In the genomic region with DNA sequence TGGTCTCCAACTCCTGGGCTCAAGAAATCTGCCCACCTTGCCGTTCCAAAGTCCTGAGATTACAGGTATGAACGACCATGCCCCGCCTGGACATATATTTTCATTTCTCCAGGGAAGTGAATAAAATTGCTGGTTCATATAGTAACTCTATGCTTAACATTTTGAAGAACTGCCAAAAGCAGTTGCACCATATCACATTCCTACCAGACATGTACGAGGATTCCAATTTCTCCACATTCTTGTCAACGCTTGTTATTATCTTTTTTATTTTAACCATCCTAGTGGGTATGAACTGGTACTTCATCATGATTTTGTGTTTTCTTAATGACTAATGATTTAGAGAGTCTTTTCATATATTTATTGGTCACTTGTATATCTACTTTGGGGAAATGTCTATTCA, we compare ENCODE assay signal across 31 cellular contexts. TPM values are rescaled to one million over a fixed set of nuclear protein-coding genes. Genes with fewer than 3 reads are reported as not detected.
"Had no signal": no experiment of that assay in that cellular context is flagged by ENCODE, and none has a peak within 500 bp of the region (broad histone marks: within the 10 kb centered on the region; RNA-seq: fewer than 3 reads in every experiment).

No MANE protein-coding gene starts in this region.

- H3K9me3 Mint-ChIP-seq: activated CD4-positive, alpha-beta memory T cell treated with anti-CD3 and anti-CD28 coated beads, Interleukin-2, amount 10 ng/mL, durations not matched to agents 7 days and 5 days; dendritic cell treated with granulocyte-macrophage colony-stimulating factor and Interleukin-4, amounts not matched to agents 40 ng/mL and 50 ng/mL, for 4 days; immature natural killer cell; T-helper 2 cell treated with Interferon-gamma antibody and Interleukin-4, amounts not matched to agents 5 μg/mL and 100 μg/mL, for 36 hours had no signal

- H3K4me3 ChIP-seq: left lung, lung, spleen, thyroid gland, upper lobe of right lung had no signal

- H3K27ac Mint-ChIP-seq: activated CD4-positive, alpha-beta memory T cell treated with anti-CD3 and anti-CD28 coated beads, Interleukin-2, amount 10 ng/mL, durations not matched to agents 7 days and 5 days; activated CD4-positive, alpha-beta T cell treated with anti-CD3 and anti-CD28 coated beads, Interleukin-2, amount 10 ng/mL, durations not matched to agents 24 days and 14 days; activated CD8-positive, alpha-beta memory T cell treated with anti-CD3 and anti-CD28 coated beads, Interleukin-2, amount 10 ng/mL, durations not matched to agents 7 days and 5 days; activated naive CD8-positive, alpha-beta T cell treated with anti-CD3 and anti-CD28 coated beads for 36 hours; dendritic cell treated with granulocyte-macrophage colony-stimulating factor and Interleukin-4, amounts not matched to agents 40 ng/mL and 50 ng/mL, for 4 days; immature natural killer cell; naive thymus-derived CD4-positive, alpha-beta T cell; T-cell; T-helper 2 cell treated with Interferon-gamma antibody and Interleukin-4, amounts not matched to agents 5 μg/mL and 100 μg/mL, for 36 hours had no signal

- H3K36me3 Mint-ChIP-seq: activated CD8-positive, alpha-beta memory T cell treated with anti-CD3 and anti-CD28 coated beads, Interleukin-2, amount 10 ng/mL, durations not matched to agents 7 days and 5 days; activated naive CD8-positive, alpha-beta T cell treated with anti-CD3 and anti-CD28 coated beads for 36 hours; immature natural killer cell; T-cell had no signal

- ATAC-seq: activated CD4-positive, CD25-positive, alpha-beta regulatory T cell treated with anti-CD3 and anti-CD28 coated beads, Interleukin-2, amount 50 U/mL, for 24 hours; activated CD8-positive, alpha-beta memory T cell treated with anti-CD3 and anti-CD28 coated beads, Interleukin-2, amount 10 ng/mL, durations not matched to agents 7 days and 5 days; left lung; naive thymus-derived CD4-positive, alpha-beta T cell; sciatic nerve; SK-N-SH treated with all-trans-retinoic acid at 6 μM for 48 hours; stimulated activated naive CD8-positive, alpha-beta T cell treated with anti-CD3 and anti-CD28 coated beads, Interleukin-15, Interleukin-2, amounts not matched to agents 100 U/mL and 50 U/mL, for 24 hours; T-cell; upper lobe of right lung had no signal

- DNase-seq: activated CD4-positive, alpha-beta memory T cell treated with anti-CD3 and anti-CD28 coated beads, Interleukin-2, amount 10 ng/mL, durations not matched to agents 7 days and 5 days; activated CD4-positive, alpha-beta T cell treated with anti-CD3 and anti-CD28 coated beads, Interleukin-2, amount 10 ng/mL, durations not matched to agents 24 days and 14 days; activated CD8-positive, alpha-beta memory T cell treated with anti-CD3 and anti-CD28 coated beads, Interleukin-2, amount 10 ng/mL, durations not matched to agents 7 days and 5 days; activated naive CD4-positive, alpha-beta T cell; activated naive CD8-positive, alpha-beta T cell treated with anti-CD3 and anti-CD28 coated beads for 36 hours; amniotic stem cell; effector CD4-positive, alpha-beta T cell; erythroblast; immature natural killer cell; kidney glomerular epithelial cell; left lung; naive thymus-derived CD4-positive, alpha-beta T cell; occipital lobe; posterior cingulate gyrus; spleen; stimulated activated CD4-positive, alpha-beta T cell treated with anti-CD3 and anti-CD28 coated beads, Interleukin-4, amount 100 ng/mL, for 4 hours; stimulated activated naive CD8-positive, alpha-beta T cell treated with anti-CD3 and anti-CD28 coated beads, Interleukin-15, Interleukin-2, amounts not matched to agents 100 U/mL and 50 U/mL, for 24 hours; T-cell; thyroid gland; upper lobe of right lung had no signal

- H3K4me3 Mint-ChIP-seq: activated CD4-positive, alpha-beta memory T cell treated with anti-CD3 and anti-CD28 coated beads, Interleukin-2, amount 10 ng/mL, durations not matched to agents 7 days and 5 days; activated CD4-positive, alpha-beta T cell treated with anti-CD3 and anti-CD28 coated beads, Interleukin-2, amount 10 ng/mL, durations not matched to agents 24 days and 14 days; activated CD8-positive, alpha-beta memory T cell treated with anti-CD3 and anti-CD28 coated beads, Interleukin-2, amount 10 ng/mL, durations not matched to agents 7 days and 5 days; activated naive CD8-positive, alpha-beta T cell treated with anti-CD3 and anti-CD28 coated beads for 36 hours; dendritic cell treated with granulocyte-macrophage colony-stimulating factor and Interleukin-4, amounts not matched to agents 40 ng/mL and 50 ng/mL, for 4 days; immature natural killer cell; naive thymus-derived CD4-positive, alpha-beta T cell; neural crest cell; T-cell; T-helper 2 cell treated with Interferon-gamma antibody and Interleukin-4, amounts not matched to agents 5 μg/mL and 100 μg/mL, for 36 hours had no signal

- H3K4me1 Mint-ChIP-seq: activated CD4-positive, alpha-beta memory T cell treated with anti-CD3 and anti-CD28 coated beads, Interleukin-2, amount 10 ng/mL, durations not matched to agents 7 days and 5 days; activated CD4-positive, alpha-beta T cell treated with anti-CD3 and anti-CD28 coated beads, Interleukin-2, amount 10 ng/mL, durations not matched to agents 24 days and 14 days; activated CD8-positive, alpha-beta memory T cell treated with anti-CD3 and anti-CD28 coated beads, Interleukin-2, amount 10 ng/mL, durations not matched to agents 7 days and 5 days; activated naive CD8-positive, alpha-beta T cell treated with anti-CD3 and anti-CD28 coated beads for 36 hours; immature natural killer cell; naive thymus-derived CD4-positive, alpha-beta T cell; neural crest cell; T-cell had no signal

RNA-seq across cellular contexts. Expression of gene CPN1, which starts 21.9 kb away (rescaled TPM):
- total RNA-seq: activated CD4-positive, alpha-beta memory T cell treated with anti-CD3 and anti-CD28 coated beads, Interleukin-2, amount 10 ng/mL, durations not matched to agents 7 days and 5 days; activated CD4-positive, alpha-beta T cell treated with anti-CD3 and anti-CD28 coated beads, Interleukin-2, amount 10 ng/mL, durations not matched to agents 24 days and 14 days; activated CD8-positive, alpha-beta memory T cell treated with anti-CD3 and anti-CD28 coated beads, Interleukin-2, amount 10 ng/mL, durations not matched to agents 7 days and 5 days; activated naive CD8-positive, alpha-beta T cell treated with anti-CD3 and anti-CD28 coated beads for 36 hours; cardiac septum; chondrocyte; glomerular endothelial cell; left lung; lung; naive thymus-derived CD4-positive, alpha-beta T cell; neural crest cell; occipital lobe; sciatic nerve; spleen; subcutaneous adipose tissue; T-cell; thyroid gland; upper lobe of right lung had no signal
- polyA plus RNA-seq: immature natural killer cell; lung; naive thymus-derived CD4-positive, alpha-beta T cell; spleen had no signal
